In genomic region chr2:47560107-47560819, GRCh38 we compare ENCODE assay signal across 1 cellular context.
TF ChIP-seq lines count a peak whose summit lies in the region.

No MANE protein-coding gene starts in this region.

TF ChIP-seq in H1, 55 proteins besides CTCF, POLR2A, EP300 and RAD21 (continued from another document):
- TF ChIP-seq HDAC2 (IDR thresholded peaks at IDR 0.05; ENCODE audit: borderline replicate concordance in 1 of 2, low read depth in 2 of 2, low read length in 2 of 2) (peak in 1 of 2 experiments; percentile 75; a peak in 1 of 4 replicates), GTF2F1 (IDR thresholded peaks at IDR 0.05; ENCODE audit: borderline replicate concordance, low read depth, low read length) (no peak)
